In the genomic region with DNA sequence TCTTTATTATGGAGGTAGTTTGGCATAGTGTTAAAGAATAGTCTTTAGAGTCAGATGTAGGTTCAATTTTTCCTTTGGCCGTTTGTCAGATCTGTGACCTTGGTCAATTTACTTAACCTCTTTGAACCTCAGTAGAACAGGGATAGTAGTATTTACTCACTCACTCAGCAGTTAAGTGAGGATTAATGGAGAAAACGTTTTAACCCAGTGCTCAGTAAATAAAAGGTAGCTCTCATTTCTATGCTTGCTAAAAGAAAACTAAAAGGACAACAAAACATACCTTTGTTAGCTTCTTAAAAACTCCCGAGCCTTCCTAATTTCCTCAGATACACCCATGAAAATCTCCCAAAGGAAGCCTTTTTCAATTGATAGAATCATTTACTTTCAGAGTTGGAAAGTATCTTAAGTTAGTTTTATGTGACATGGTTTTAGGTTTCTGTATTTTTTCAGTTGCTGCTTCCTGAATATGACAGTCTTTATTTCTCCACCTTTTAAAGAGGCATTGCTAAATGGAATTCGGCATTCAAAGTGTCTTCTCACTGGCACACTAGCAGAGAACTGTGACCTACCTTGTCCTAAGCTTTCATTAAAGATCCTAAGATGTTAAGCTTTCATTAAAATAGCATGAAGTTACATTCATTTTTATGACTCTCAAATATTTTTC, we compare ENCODE assay signal across 13 cellular contexts. TPM values are rescaled to one million over a fixed set of nuclear protein-coding genes. Genes with fewer than 3 reads are reported as not detected.
A peak's percentile ranks its signal among the peaks of the same experiment; 100 is the strongest.
DNase-seq lines count a peak whose midpoint lies in the region; ATAC-seq, FAIRE-seq and TF ChIP-seq lines count a peak whose summit lies in the region.
"Had no signal": no experiment of that assay in that cellular context is flagged by ENCODE, and none has a peak within 500 bp of the region (broad histone marks: within the 10 kb centered on the region; RNA-seq: fewer than 3 reads in every experiment).

No MANE protein-coding gene starts in this region.

- ATAC-seq in HG03354 (IDR thresholded peaks at IDR 0.05; ENCODE audit: poor library complexity, severe bottlenecking, unreplicated experiment): no peak
- ATAC-seq: stimulated activated naive CD8-positive, alpha-beta T cell treated with anti-CD3 and anti-CD28 coated beads, Interleukin-15, Interleukin-2, amounts not matched to agents 100 U/mL and 50 U/mL, for 24 hours had no signal

- peak overlapping the region; percentile 57 for H3K4me3 Mint-ChIP-seq in osteocyte (ENCODE audit: unreplicated experiment)

- H3K4me3 ChIP-seq in endocrine pancreas (ENCODE audit: control insufficient read depth, insufficient read depth, low read length): peak overlapping the region; percentile 77

- DNase-seq in GM19239 (ENCODE audit: insufficient read length, low spot score) (no peak), NCI-H2196 (lab: John Stamatoyannopoulos, UW; ENCODE audit: unreplicated experiment) (peak; percentile 41), osteocyte (ENCODE audit: extremely low spot score, unreplicated experiment) (no peak), NCI-H345 (lab: John Stamatoyannopoulos, UW) (no peak), NCI-H1105 (lab: John Stamatoyannopoulos, UW) (no peak), cerebellar cortex (ENCODE audit: low spot score) (no peak)
- DNase-seq: brain microvascular endothelial cell; stimulated activated CD4-positive, alpha-beta T cell treated with anti-CD3 and anti-CD28 coated beads, Interleukin-1b, Interleukin-23, amount 100 ng/mL, for 48 hours; stimulated activated naive CD8-positive, alpha-beta T cell treated with anti-CD3 and anti-CD28 coated beads, Interleukin-15, Interleukin-2, amounts not matched to agents 100 U/mL and 50 U/mL, for 24 hours; T1000 had no signal

- H3K9me3 ChIP-seq in endocrine pancreas (ENCODE audit: control insufficient read depth, low read length): no peaks in the 10 kb centered on the region

- no peaks in the 10 kb centered on the region for H3K27me3 Mint-ChIP-seq in osteocyte (ENCODE audit: unreplicated experiment)

- peaks cover 2% of the 10 kb centered on the region for H3K36me3 ChIP-seq in endocrine pancreas (ENCODE audit: control insufficient read depth, insufficient read depth, low read length)
- H3K36me3 ChIP-seq: brain microvascular endothelial cell had no signal

- peaks cover 15% of the 10 kb centered on the region for H3K4me1 ChIP-seq in endocrine pancreas (ENCODE audit: control insufficient read depth, insufficient read depth, low read length)

- peaks cover 36% of the 10 kb centered on the region for H3K4me1 Mint-ChIP-seq in osteocyte (ENCODE audit: unreplicated experiment)

- no peak for TF ChIP-seq CTCF in osteocyte (IDR thresholded peaks at IDR 0.05)

- H3K27ac Mint-ChIP-seq in osteocyte (ENCODE audit: unreplicated experiment): peak overlapping the region; percentile 70

- H3K27me3 ChIP-seq in endocrine pancreas (ENCODE audit: control insufficient read depth, insufficient read depth, low read length): no peaks in the 10 kb centered on the region
- H3K27me3 ChIP-seq: brain microvascular endothelial cell had no signal

- peaks cover 2% of the 10 kb centered on the region for H3K36me3 Mint-ChIP-seq in osteocyte (ENCODE audit: unreplicated experiment)

- H3K9me3 Mint-ChIP-seq in osteocyte (ENCODE audit: unreplicated experiment): no peaks in the 10 kb centered on the region

- H3K9ac ChIP-seq in endocrine pancreas (ENCODE audit: control insufficient read depth, insufficient read depth, low read length): no peak overlapping the region

- FAIRE-seq in GM19239 (lab: Jason Lieb, UNC): peak; percentile 8
- FAIRE-seq: GM12892 had no signal

RNA-seq across cellular contexts. Expression of a gene that starts 7.8 kb away (rescaled TPM):
- total RNA-seq in osteocyte: 38.8 and 39.0 TPM in 2 replicates
